11 cellular contexts compared by ENCODE assay signal in genomic region chr9:88829276-88829675, GRCh38.
DNase-seq lines count a peak whose midpoint lies in the region; ATAC-seq and TF ChIP-seq lines count a peak whose summit lies in the region.
"Had no signal": no experiment of that assay in that cellular context is flagged by ENCODE, and none has a peak within 500 bp of the region (broad histone marks: within the 10 kb centered on the region; RNA-seq: fewer than 3 reads in every experiment).

No MANE protein-coding gene starts in this region.

- H3K9me3 ChIP-seq in right lobe of liver: no peaks in the 10 kb centered on the region
- H3K9me3 ChIP-seq: thoracic aorta had no signal

- peak; percentile 14 to 23 for DNase-seq in stimulated activated CD4-positive, alpha-beta T cell treated with anti-CD3 and anti-CD28 coated beads, Interleukin-15, amount 100 ng/mL, for 48 hours (ENCODE audit: low read depth in 2 of 2)
- no peak for DNase-seq in stimulated activated CD4-positive, alpha-beta T cell treated with anti-CD3 and anti-CD28 coated beads, Interleukin-4, amount 100 ng/mL, for 4 hours
- DNase-seq in amniotic epithelial cell (ENCODE audit: low read depth) (peak; percentile 48), G401 (ENCODE audit: low spot score) (no peak), right lobe of liver (no peak), NCI-H2107 treated with DMSO at 0.1 percent for 48 hours (lab: John Stamatoyannopoulos, UW; ENCODE audit: unreplicated experiment) (no peak), HFFc6 (no peak)
- DNase-seq: naive thymus-derived CD4-positive, alpha-beta T cell had no signal

- 48% methylated on average over 6 of the region's 6 CpGs for WGBS in right lobe of liver (ENCODE audit: insufficient coverage, low coverage, low lambda C conversion rate, missing lambda C conversion rate)

- intact Hi-C loops in right lobe of liver (cut with DNase I): no loop called here

- no peak overlapping the region for H3K4me3 Mint-ChIP-seq in HFFc6
- H3K4me3 Mint-ChIP-seq: naive thymus-derived CD4-positive, alpha-beta T cell had no signal

- no peaks in the 10 kb centered on the region for H3K27me3 ChIP-seq in right lobe of liver

- no peak overlapping the region for H3K27ac ChIP-seq in right lobe of liver
- H3K27ac ChIP-seq: C4-2B, thoracic aorta had no signal

- ATAC-seq in HG03039 (IDR thresholded peaks at IDR 0.05; ENCODE audit: unreplicated experiment) (peak; percentile 77), right lobe of liver (no peak)
- ATAC-seq: naive thymus-derived CD4-positive, alpha-beta T cell had no signal

- H3K4me1 ChIP-seq in right lobe of liver: no peaks in the 10 kb centered on the region

- peaks cover 12% of the 10 kb centered on the region for H3K27me3 Mint-ChIP-seq in HFFc6 (ENCODE audit: insufficient read depth)

- H3K4me1 Mint-ChIP-seq in HFFc6 (ENCODE audit: low read depth): peaks cover 44% of the 10 kb centered on the region

- no peak for TF ChIP-seq CTCF in right lobe of liver (IDR thresholded peaks at IDR 0.05)
- TF ChIP-seq CTCF in HFFc6 (IDR thresholded peaks at IDR 0.05): no peak

- no peaks in the 10 kb centered on the region for H3K36me3 ChIP-seq in right lobe of liver
- H3K36me3 ChIP-seq: thoracic aorta had no signal

- H3K9me3 Mint-ChIP-seq in HFFc6: no peaks in the 10 kb centered on the region

- in situ Hi-C loops in G401 (cut with HindIII; ENCODE audit: low sequenced_read_pairs): no loop called here

- TF ChIP-seq POLR2A in right lobe of liver (IDR thresholded peaks at IDR 0.05): no peak

- H3K4me3 ChIP-seq in right lobe of liver: no peak overlapping the region
- H3K4me3 ChIP-seq: thoracic aorta had no signal

- no peaks in the 10 kb centered on the region for H3K36me3 Mint-ChIP-seq in HFFc6 (ENCODE audit: low read depth)

- no peak overlapping the region for H3K27ac Mint-ChIP-seq in HFFc6
- H3K27ac Mint-ChIP-seq: naive thymus-derived CD4-positive, alpha-beta T cell had no signal

Comparison
In these comparisons a context has a peak if more than half of its experiments do, and no peak if none do; other contexts are left out.
1. DNase-seq: peak in stimulated activated CD4-positive, alpha-beta T cell treated with anti-CD3 and anti-CD28 coated beads, Interleukin-15, amount 100 ng/mL, for 48 hours (2 of 2) and amniotic epithelial cell (single experiment); none in stimulated activated CD4-positive, alpha-beta T cell treated with anti-CD3 and anti-CD28 coated beads, Interleukin-4, amount 100 ng/mL, for 4 hours (0 of 2), G401 (single experiment), right lobe of liver (0 of 3), NCI-H2107 treated with DMSO at 0.1 percent for 48 hours (single experiment) and HFFc6 (single experiment).